Comparison of ENCODE assay signal across 9 cellular contexts in the genomic region with DNA sequence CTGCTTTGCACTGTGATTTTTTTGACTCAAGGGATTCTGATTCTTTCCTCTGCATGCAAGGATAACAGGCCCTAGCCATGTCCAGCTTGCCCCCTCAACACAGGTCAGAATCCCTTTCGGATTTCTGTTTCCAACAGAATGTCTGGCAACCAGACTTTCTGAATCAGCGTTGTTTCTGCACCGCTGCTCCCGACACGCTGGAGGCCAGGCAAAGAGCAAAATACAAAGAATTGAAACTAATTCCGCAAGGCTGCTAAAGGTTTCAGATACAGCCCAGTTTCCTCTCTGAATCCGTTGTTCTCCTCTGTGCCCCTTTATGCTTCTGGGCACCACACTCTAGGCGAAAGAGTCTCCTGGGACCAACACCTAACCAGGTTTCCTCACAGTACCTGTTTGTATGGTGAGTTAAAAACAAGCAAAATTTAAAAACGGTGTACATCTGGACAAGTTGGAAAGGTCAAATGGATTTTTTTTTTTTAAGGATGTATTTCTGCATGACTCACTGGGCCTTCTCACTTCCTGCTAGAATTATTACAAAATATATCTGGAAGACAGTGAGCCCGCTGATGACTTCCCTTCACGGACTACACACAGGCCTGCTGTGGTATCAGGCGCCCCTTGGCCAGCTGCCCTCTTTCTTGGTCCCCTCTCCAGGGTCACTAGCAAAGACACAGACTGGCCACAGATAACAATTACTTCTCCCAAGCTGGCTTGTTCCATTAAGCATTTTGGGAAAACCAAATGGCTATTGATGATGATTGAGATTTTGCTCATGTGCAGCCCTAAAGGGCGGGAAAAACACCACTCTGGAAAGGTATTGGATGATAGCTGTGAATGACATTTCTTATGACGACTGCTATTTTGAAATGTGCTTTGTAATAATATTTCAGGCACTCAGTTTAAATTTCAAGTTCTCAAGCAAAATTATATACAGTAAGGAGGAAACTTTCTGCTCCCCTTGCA.
DNase-seq lines count a peak whose midpoint lies in the region; ATAC-seq and TF ChIP-seq lines count a peak whose summit lies in the region.
"Had no signal": no experiment of that assay in that cellular context is flagged by ENCODE, and none has a peak within 500 bp of the region (broad histone marks: within the 10 kb centered on the region; RNA-seq: fewer than 3 reads in every experiment).

No MANE protein-coding gene starts in this region.

- no TSS peak for BruUV-seq in Caco-2 (replicated peaks; lab: Mats Ljungman, UMichigan)

- H3K27ac ChIP-seq in RWPE2 (ENCODE audit: poor library complexity, severe bottlenecking), result peak overlapping the region; percentile 72

- peaks cover 35% of the 10 kb centered on the region for H3K4me1 Mint-ChIP-seq in Caco-2 (ENCODE audit: low read depth, unreplicated experiment)
- H3K4me1 Mint-ChIP-seq in osteocyte (ENCODE audit: unreplicated experiment), result peaks cover 81% of the 10 kb centered on the region

- CTCF ChIA-PET in Caco-2 (lab: Charles Lee), result no interaction called here

- H3K4me1 ChIP-seq in Caco-2 (peaks cover 29% of the 10 kb centered on the region), RWPE2 (ENCODE audit: insufficient read depth, poor library complexity, severe bottlenecking) (peaks cover 25% of the 10 kb centered on the region)

- H3K36me3 Mint-ChIP-seq in Caco-2 (ENCODE audit: insufficient read depth, unreplicated experiment) (no peaks in the 10 kb centered on the region), osteocyte (ENCODE audit: unreplicated experiment) (no peaks in the 10 kb centered on the region)

- no peaks in the 10 kb centered on the region for H3K9me3 ChIP-seq in Caco-2
- H3K9me3 ChIP-seq in RWPE2 (ENCODE audit: severe bottlenecking), result no peaks in the 10 kb centered on the region

- TF ChIP-seq CTCF in Caco-2 (IDR thresholded peaks at IDR 0.05; ENCODE audit: insufficient read depth in 1 of 2, low read depth in 1 of 2, low read length in 1 of 2, severe bottlenecking in 1 of 2, unreplicated experiment in 1 of 2) (no peak), RWPE2 (IDR thresholded peaks at IDR 0.05; ENCODE audit: poor library complexity, severe bottlenecking) (no peak), fibroblast of mammary gland (conservative IDR thresholded peaks at IDR 0.05; ENCODE audit: control insufficient read depth, insufficient read depth, low read depth, low read length) (no peak), osteocyte (IDR thresholded peaks at IDR 0.05) (peak; percentile 24)

- intact Hi-C loops in Caco-2 (cut with micrococcal nuclease; ENCODE audit: unreplicated experiment), result loop anchor here (5.0 kb wide), 2 partner anchors 96 to 116 kb away; a partner anchor contains a TSS

- H3K27me3 Mint-ChIP-seq in Caco-2 (ENCODE audit: insufficient read depth, unreplicated experiment) (no peaks in the 10 kb centered on the region), osteocyte (ENCODE audit: unreplicated experiment) (no peaks in the 10 kb centered on the region)

- H3K4me3 ChIP-seq in Caco-2 (ENCODE audit: low read depth, low read length) (no peak overlapping the region), RWPE2 (ENCODE audit: severe bottlenecking) (no peak overlapping the region), fibroblast of mammary gland (ENCODE audit: control insufficient read depth, low read depth, low read length) (peak overlapping the region; percentile 26)

- ATAC-seq in RWPE2 (ENCODE audit: low read depth) (peak; percentile 48; the same call in 2 of the 3 replicates), HG02973 (IDR thresholded peaks at IDR 0.05; ENCODE audit: unreplicated experiment) (no peak), HG03457 (IDR thresholded peaks at IDR 0.05; ENCODE audit: unreplicated experiment) (no peak)
- no peak for ATAC-seq in activated CD4-positive, CD25-positive, alpha-beta regulatory T cell treated with anti-CD3 and anti-CD28 coated beads, Interleukin-2, amount 50 U/mL, for 24 hours

- H3K9me3 Mint-ChIP-seq in Caco-2 (ENCODE audit: unreplicated experiment) (no peaks in the 10 kb centered on the region), osteocyte (ENCODE audit: unreplicated experiment) (no peaks in the 10 kb centered on the region)

- H3K4me3 Mint-ChIP-seq in Caco-2 (ENCODE audit: unreplicated experiment), result no peak overlapping the region
- H3K4me3 Mint-ChIP-seq in osteocyte (ENCODE audit: unreplicated experiment), result peak overlapping the region; percentile 38

- H3K27ac Mint-ChIP-seq in Caco-2 (ENCODE audit: unreplicated experiment) (peak overlapping the region; percentile 13), osteocyte (ENCODE audit: unreplicated experiment) (peak overlapping the region; percentile 96)

- H3K36me3 ChIP-seq in Caco-2 (ENCODE audit: control insufficient read depth, insufficient read depth, low read length), result no peaks in the 10 kb centered on the region
- no peaks in the 10 kb centered on the region for H3K36me3 ChIP-seq in RWPE2 (ENCODE audit: low read depth)

- DNase-seq in Caco-2 (no peak), RWPE2 (ENCODE audit: low spot score) (no peak), fibroblast of mammary gland (ENCODE audit: low read depth) (peak; percentile 85), osteocyte (ENCODE audit: extremely low spot score, unreplicated experiment) (no peak)
- DNase-seq in stimulated activated CD8-positive, alpha-beta memory T cell treated with anti-CD3 and anti-CD28 coated beads, Interleukin-4, amount 100 ng/mL, for 48 hours, result no peak
- DNase-seq: GDM1 had no signal

- H3K27me3 ChIP-seq in Caco-2 (replicated peaks; ENCODE audit: control insufficient read depth, insufficient read depth, low read length) (no peaks in the 10 kb centered on the region), RWPE2 (ENCODE audit: insufficient read depth, poor library complexity, severe bottlenecking) (no peaks in the 10 kb centered on the region)

- POLR2A ChIA-PET in Caco-2 (lab: Charles Lee), result no interaction called here
